Comparison of ENCODE assay signal across 16 cellular contexts in the genomic region with DNA sequence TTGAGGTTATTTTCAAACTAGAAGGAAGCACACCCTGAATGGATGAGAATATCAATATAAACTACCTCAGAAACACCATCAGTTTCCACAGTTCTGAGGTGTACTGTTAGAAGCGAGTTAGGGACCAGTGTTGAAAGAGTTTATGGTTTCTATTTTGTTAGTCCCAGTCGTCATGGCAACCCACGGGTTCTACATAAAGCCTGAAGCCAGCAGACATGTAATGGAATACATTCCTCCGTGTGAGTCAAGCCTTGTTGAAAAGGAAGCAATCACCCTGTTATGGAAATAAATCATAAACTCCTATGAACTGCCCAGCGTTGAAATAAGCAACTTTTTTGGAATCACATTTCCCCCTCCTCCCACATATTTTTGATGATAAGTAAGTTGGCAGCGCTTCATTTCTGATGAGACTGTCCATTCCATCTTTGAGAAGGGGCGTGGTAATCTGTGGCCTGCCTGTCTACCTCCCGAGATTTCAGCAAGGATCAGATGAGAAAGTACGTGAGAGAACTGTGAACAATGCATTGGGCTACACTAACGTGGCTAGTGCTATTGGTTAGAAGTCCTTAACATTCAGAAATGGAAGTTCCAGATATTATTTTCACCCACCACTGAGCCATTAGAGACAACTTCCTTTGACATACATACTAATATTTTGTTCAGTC. TPM values are rescaled to one million over a fixed set of nuclear protein-coding genes. Genes with fewer than 3 reads are reported as not detected.
DNase-seq lines count a peak whose midpoint lies in the region; ATAC-seq and TF ChIP-seq lines count a peak whose summit lies in the region.
"Had no signal": no experiment of that assay in that cellular context is flagged by ENCODE, and none has a peak within 500 bp of the region (broad histone marks: within the 10 kb centered on the region; RNA-seq: fewer than 3 reads in every experiment).

No MANE protein-coding gene starts in this region.

- no peak overlapping the region for H3K27ac Mint-ChIP-seq in HFFc6
- H3K27ac Mint-ChIP-seq in chondrocyte (ENCODE audit: unreplicated experiment) = peak overlapping the region; percentile 78
- H3K27ac Mint-ChIP-seq in glutamatergic neuron (ENCODE audit: unreplicated experiment) = no peak overlapping the region
- H3K27ac Mint-ChIP-seq: progenitor cell of endocrine pancreas had no signal

- DNase-seq in AG04449 (ENCODE audit: low read depth, low spot score) = peak; percentile 1
- peak; percentile 19 for DNase-seq in HFFc6
- DNase-seq in chondrocyte (ENCODE audit: low spot score) = no peak
- peak; percentile 54 for DNase-seq in left kidney (ENCODE audit: low read depth, low spot score)
- no peak for DNase-seq in NCI-H526 treated with DMSO at 0.1 percent for 48 hours (lab: John Stamatoyannopoulos, UW)
- no peak for DNase-seq in anterior cingulate cortex (lab: John Stamatoyannopoulos, UW)
- DNase-seq in glutamatergic neuron = no peak
- DNase-seq: activated T-cell treated with anti-CD3 and anti-CD28 coated beads, Interleukin-2, amount 50 U/mL, for 1 hour; KG1; lower lobe of right lung; NCI-H446 had no signal

- H3K4me3 Mint-ChIP-seq in HFFc6 (no peak overlapping the region), chondrocyte (ENCODE audit: unreplicated experiment) (no peak overlapping the region), glutamatergic neuron (ENCODE audit: unreplicated experiment) (no peak overlapping the region)

- H3K4me1 Mint-ChIP-seq in HFFc6 (ENCODE audit: low read depth) = no peaks in the 10 kb centered on the region; the same call in 1 of the 2 replicates
- peaks cover 5% of the 10 kb centered on the region for H3K4me1 Mint-ChIP-seq in chondrocyte (ENCODE audit: low read depth)
- no peaks in the 10 kb centered on the region for H3K4me1 Mint-ChIP-seq in glutamatergic neuron (ENCODE audit: low read depth, unreplicated experiment)

- no peaks in the 10 kb centered on the region for H3K36me3 Mint-ChIP-seq in HFFc6 (ENCODE audit: low read depth)
- no peaks in the 10 kb centered on the region for H3K36me3 Mint-ChIP-seq in chondrocyte (ENCODE audit: low read depth)
- H3K36me3 Mint-ChIP-seq in glutamatergic neuron (ENCODE audit: unreplicated experiment) = no peaks in the 10 kb centered on the region

- H3K4me3 ChIP-seq in AG04449 (ENCODE audit: low read depth, low read length) = no peak overlapping the region
- H3K4me3 ChIP-seq: cardiac muscle cell, gastrocnemius medialis, lower lobe of right lung had no signal

- POLR2A ChIA-PET in AG04449 (lab: Yijun Ruan, JAX) = no interaction called here

- no peaks in the 10 kb centered on the region for H3K27me3 Mint-ChIP-seq in HFFc6 (ENCODE audit: insufficient read depth)
- no peaks in the 10 kb centered on the region for H3K27me3 Mint-ChIP-seq in chondrocyte (ENCODE audit: low read depth)
- H3K27me3 Mint-ChIP-seq in glutamatergic neuron (ENCODE audit: unreplicated experiment) = no peaks in the 10 kb centered on the region
- H3K27me3 Mint-ChIP-seq: progenitor cell of endocrine pancreas had no signal

- no peak for ATAC-seq in HG03135 (IDR thresholded peaks at IDR 0.05; ENCODE audit: unreplicated experiment)
- ATAC-seq: gastrocnemius medialis, HCT116 had no signal

- CTCF ChIA-PET in AG04449 (lab: Yijun Ruan, JAX) = no interaction called here

- H3K9me3 Mint-ChIP-seq in HFFc6 (no peaks in the 10 kb centered on the region), chondrocyte (ENCODE audit: low read depth) (peaks cover 6% of the 10 kb centered on the region), glutamatergic neuron (ENCODE audit: unreplicated experiment) (no peaks in the 10 kb centered on the region)

- TF ChIP-seq CTCF in AG04449 (IDR thresholded peaks at IDR 0.05; ENCODE audit: insufficient read depth, low read length, missing control alignments) (no peak), HFFc6 (IDR thresholded peaks at IDR 0.05) (no peak), chondrocyte (IDR thresholded peaks at IDR 0.05) (no peak), glutamatergic neuron (IDR thresholded peaks at IDR 0.05; ENCODE audit: partially characterized antibody, unreplicated experiment) (no peak)

RNA-seq across cellular contexts. Expression of gene PDHA1, which starts 40.4 kb away (rescaled TPM):
- total RNA-seq in HFFc6 (2021; fragmentation: NEBNext Ultra II Directional; extraction: Animal tissue kit (Norgen Biotek cat#: 25700)) = 100 to 1,000 TPM; 153 to 182 (median 162) TPM
- total RNA-seq in chondrocyte (119 to 134 TPM (median 129 TPM) in 3 replicates), glutamatergic neuron (ENCODE audit: unreplicated experiment) (216 TPM)

Comparison
In these comparisons a context has a peak if more than half of its experiments do, and no peak if none do; other contexts are left out.
1. DNase-seq: peak in AG04449 (single experiment), HFFc6 (single experiment) and left kidney (single experiment); none in chondrocyte (single experiment), NCI-H526 treated with DMSO at 0.1 percent for 48 hours (single experiment), anterior cingulate cortex (0 of 58) and glutamatergic neuron (single experiment).